12 cellular contexts compared by ENCODE assay signal in the genomic region with DNA sequence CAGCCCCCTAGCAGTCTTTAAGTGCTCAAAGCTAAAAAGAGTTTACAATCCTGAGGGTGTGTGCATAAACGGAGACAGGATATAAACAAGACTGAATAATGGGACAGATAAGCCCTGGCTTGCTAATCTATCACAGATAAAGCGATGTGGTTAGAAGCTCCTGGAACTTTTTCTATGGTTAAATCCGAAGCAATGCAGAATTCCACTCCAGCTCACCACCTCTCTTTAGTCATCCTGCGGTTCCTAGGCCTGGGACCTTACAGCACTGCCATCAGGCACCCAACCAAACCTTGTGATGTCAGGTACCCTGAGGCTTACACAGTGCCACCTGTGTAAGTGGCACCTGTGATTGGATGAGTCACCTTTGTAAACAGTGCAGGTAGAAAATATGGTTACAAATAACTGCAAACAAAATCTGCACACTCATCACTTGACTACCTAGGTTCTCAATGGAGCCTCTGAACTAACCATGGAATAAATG. TPM values are rescaled to one million over a fixed set of nuclear protein-coding genes. Genes with fewer than 3 reads are reported as not detected.
DNase-seq lines count a peak whose midpoint lies in the region; ATAC-seq and TF ChIP-seq lines count a peak whose summit lies in the region.
"Had no signal": no experiment of that assay in that cellular context is flagged by ENCODE, and none has a peak within 500 bp of the region (broad histone marks: within the 10 kb centered on the region; RNA-seq: fewer than 3 reads in every experiment).

No MANE protein-coding gene starts in this region.

- H3K27ac Mint-ChIP-seq in neural progenitor cell = no peak overlapping the region

- no peaks in the 10 kb centered on the region for H3K9me3 Mint-ChIP-seq in neural progenitor cell

- no peak overlapping the region for H3K9ac ChIP-seq in neural progenitor cell

- H3K4me1 ChIP-seq in upper lobe of right lung (no peaks in the 10 kb centered on the region), neural progenitor cell (no peaks in the 10 kb centered on the region)
- H3K4me1 ChIP-seq: esophagus muscularis mucosa had no signal

- no peak overlapping the region for H3K4me2 ChIP-seq in neural progenitor cell

- no peak overlapping the region for H2AFZ ChIP-seq in neural progenitor cell (replicated peaks)

- H3K27me3 Mint-ChIP-seq in neural progenitor cell (ENCODE audit: insufficient read depth, low read depth) = no peaks in the 10 kb centered on the region

- H3F3A ChIP-seq in neural progenitor cell (ENCODE audit: low read depth) = no peaks in the 10 kb centered on the region

- H4K20me1 ChIP-seq in neural progenitor cell (ENCODE audit: low read depth) = no peaks in the 10 kb centered on the region

- H3K36me3 ChIP-seq in upper lobe of right lung = no peaks in the 10 kb centered on the region
- H3K36me3 ChIP-seq in neural progenitor cell = no peaks in the 10 kb centered on the region
- H3K36me3 ChIP-seq: esophagus muscularis mucosa had no signal

- intact Hi-C loops in upper lobe of right lung (cut with DNase I) = no loop called here

- H3K9me3 ChIP-seq in upper lobe of right lung = no peaks in the 10 kb centered on the region
- H3K9me3 ChIP-seq in neural progenitor cell (ENCODE audit: low read depth) = no peaks in the 10 kb centered on the region
- H3K9me3 ChIP-seq: esophagus muscularis mucosa had no signal

- H3K4me3 Mint-ChIP-seq in neural progenitor cell = no peak overlapping the region

- no peaks in the 10 kb centered on the region for H3K36me3 Mint-ChIP-seq in neural progenitor cell

- no peaks in the 10 kb centered on the region for H3K27me3 ChIP-seq in upper lobe of right lung
- H3K27me3 ChIP-seq in neural progenitor cell = no peaks in the 10 kb centered on the region

- peaks cover 6% of the 10 kb centered on the region for H3K4me1 Mint-ChIP-seq in neural progenitor cell

- no peak overlapping the region for H3K4me3 ChIP-seq in foreskin fibroblast (ENCODE audit: low read depth in 1 of 2, low read length in 2 of 2)
- no peak overlapping the region for H3K4me3 ChIP-seq in upper lobe of right lung
- H3K4me3 ChIP-seq in neural progenitor cell = no peak overlapping the region
- H3K4me3 ChIP-seq: esophagus muscularis mucosa had no signal

- TF ChIP-seq CTCF in foreskin fibroblast (IDR thresholded peaks at IDR 0.05; ENCODE audit: low read depth, low read length) (no peak), upper lobe of right lung (IDR thresholded peaks at IDR 0.05) (no peak), neural progenitor cell (IDR thresholded peaks at IDR 0.05) (no peak)

- ATAC-seq in upper lobe of right lung (peak; percentile 73), HG02840 (IDR thresholded peaks at IDR 0.05; ENCODE audit: low FRiP score, unreplicated experiment) (no peak)
- ATAC-seq: left lobe of liver had no signal

- peak; percentile 70 for DNase-seq in NCI-H2029 (lab: John Stamatoyannopoulos, UW)
- no peak for DNase-seq in NCI-H2029 treated with DMSO at 0.1 percent for 48 hours (lab: John Stamatoyannopoulos, UW)
- peak; percentile 14 for DNase-seq in T1000 (lab: John Stamatoyannopoulos, UW)
- peak; percentile 33 to 61 for DNase-seq in foreskin fibroblast
- DNase-seq in upper lobe of right lung = no peak
- DNase-seq in NCI-H1930 (lab: John Stamatoyannopoulos, UW) = no peak
- DNase-seq in neural progenitor cell (ENCODE audit: low spot score) = no peak
- DNase-seq: aorta, NCI-H2107 had no signal

- H3K79me2 ChIP-seq in neural progenitor cell (ENCODE audit: low read depth) = no peaks in the 10 kb centered on the region

- no peak overlapping the region for H3K27ac ChIP-seq in upper lobe of right lung
- no peak overlapping the region for H3K27ac ChIP-seq in neural progenitor cell
- H3K27ac ChIP-seq: esophagus muscularis mucosa had no signal

RNA-seq across cellular contexts. Expression of a gene that starts 31.5 kb away (rescaled TPM):
- total RNA-seq in upper lobe of right lung (0.23 TPM), neural progenitor cell (ENCODE audit: low replicate concordance) (not detected in 2 replicates)
- total RNA-seq: esophagus muscularis mucosa had no signal

Comparison
In these comparisons a context has a peak if more than half of its experiments do, and no peak if none do; other contexts are left out.
1. DNase-seq: peak in NCI-H2029 (single experiment), T1000 (single experiment) and foreskin fibroblast (2 of 2); none in NCI-H2029 treated with DMSO at 0.1 percent for 48 hours (single experiment), upper lobe of right lung (single experiment), NCI-H1930 (0 of 2) and neural progenitor cell (single experiment).